In genomic region chr2:146371364-146371763, GRCh38 we compare ENCODE assay signal across 2 cellular contexts.
TF ChIP-seq lines count a peak whose summit lies in the region.

No MANE protein-coding gene starts in this region.

TF ChIP-seq in HEK293, 187 proteins besides CTCF, POLR2A, EP300 and RAD21:
- peak; percentile 67 for TF ChIP-seq ZNF146 (tag by site-specific recombination; IDR thresholded peaks at IDR 0.05)

TF ChIP-seq in K562, 482 proteins besides CTCF, POLR2A, EP300 and RAD21:
- peak; percentile 51 for TF ChIP-seq ZNF146 (CRISPR knock-in tag; IDR thresholded peaks at IDR 0.05; ENCODE audit: unreplicated experiment)
